ENCODE assay signal across 27 cellular contexts in the genomic region with DNA sequence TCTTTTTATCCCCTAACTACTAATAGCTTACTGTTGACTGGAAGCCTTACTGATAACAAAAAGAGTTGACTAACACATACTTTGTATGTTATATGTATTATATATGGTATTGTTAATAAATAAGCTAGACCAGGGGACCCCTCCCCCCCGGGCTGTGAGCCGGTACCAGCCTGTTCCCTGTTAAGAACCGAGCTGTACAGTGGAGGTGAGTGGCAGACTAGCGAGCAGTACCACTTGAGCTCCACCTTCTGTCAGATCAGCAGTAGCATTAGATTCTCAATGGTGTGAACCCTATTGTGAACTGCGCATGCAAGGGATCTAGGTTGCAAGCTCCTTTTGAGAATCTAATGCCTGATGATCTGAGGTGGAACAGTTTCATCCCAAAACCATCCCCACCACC.
"Had no signal": no experiment of that assay in that cellular context is flagged by ENCODE, and none has a peak within 500 bp of the region (broad histone marks: within the 10 kb centered on the region; RNA-seq: fewer than 3 reads in every experiment).

No MANE protein-coding gene starts in this region.

- ATAC-seq: natural killer cell; psoas muscle; right cardiac atrium; stimulated activated effector memory CD8-positive, alpha-beta T cell treated with anti-CD3 and anti-CD28 coated beads, Interleukin-12 subunit alpha, Interleukin-12 subunit beta, amount 100 ng/mL, for 72 hours; stimulated activated naive B cell treated with anti-CD40 and anti-IgM and Interleukin-4, amounts not matched to agents 10 μg/mL and 1 μg/mL and 100 μg/mL, for 72 hours had no signal

- H3K36me3 ChIP-seq: neural progenitor cell, ovary, right lobe of liver, sigmoid colon, stomach, thoracic aorta, thyroid gland, tibial nerve, upper lobe of left lung, uterus had no signal

- H3K4me3 Mint-ChIP-seq: natural killer cell; nephron; neural progenitor cell; stimulated activated effector memory CD8-positive, alpha-beta T cell treated with anti-CD3 and anti-CD28 coated beads, Interleukin-12 subunit alpha, Interleukin-12 subunit beta, amount 100 ng/mL, for 72 hours; stimulated activated naive B cell treated with anti-CD40 and anti-IgM and Interleukin-4, amounts not matched to agents 10 μg/mL and 1 μg/mL and 100 μg/mL, for 72 hours; stimulated activated naive CD8-positive, alpha-beta T cell treated with anti-CD3 and anti-CD28 coated beads, Interleukin-15, Interleukin-2, amounts not matched to agents 100 ng/mL and 50 ng/mL, for 24 hours had no signal

- H3K36me3 Mint-ChIP-seq: natural killer cell; neural progenitor cell; stimulated activated effector memory CD8-positive, alpha-beta T cell treated with anti-CD3 and anti-CD28 coated beads, Interleukin-12 subunit alpha, Interleukin-12 subunit beta, amount 100 ng/mL, for 72 hours; stimulated activated naive B cell treated with anti-CD40 and anti-IgM and Interleukin-4, amounts not matched to agents 10 μg/mL and 1 μg/mL and 100 μg/mL, for 72 hours had no signal

- FAIRE-seq: small intestine had no signal

- H3K27ac Mint-ChIP-seq: natural killer cell; nephron; neural progenitor cell; progenitor cell of endocrine pancreas; stimulated activated effector memory CD8-positive, alpha-beta T cell treated with anti-CD3 and anti-CD28 coated beads, Interleukin-12 subunit alpha, Interleukin-12 subunit beta, amount 100 ng/mL, for 72 hours; stimulated activated naive B cell treated with anti-CD40 and anti-IgM and Interleukin-4, amounts not matched to agents 10 μg/mL and 1 μg/mL and 100 μg/mL, for 72 hours; stimulated activated naive CD8-positive, alpha-beta T cell treated with anti-CD3 and anti-CD28 coated beads, Interleukin-15, Interleukin-2, amounts not matched to agents 100 ng/mL and 50 ng/mL, for 24 hours had no signal

- H2AFZ ChIP-seq: neural progenitor cell, parathyroid adenoma had no signal

- H3K27me3 ChIP-seq: neural progenitor cell, ovary, right lobe of liver, sigmoid colon, stomach, thyroid gland, tibial nerve, upper lobe of left lung, uterus had no signal

- H3K9me3 ChIP-seq: ovary, psoas muscle, right lobe of liver, sigmoid colon, thoracic aorta, thyroid gland, tibial nerve, upper lobe of left lung, uterus had no signal

- DNase-seq: natural killer cell; occipital lobe; ovary; psoas muscle; sigmoid colon; stimulated activated CD4-positive, alpha-beta T cell treated with anti-CD3 and anti-CD28 coated beads, Interleukin-15, amount 100 ng/mL, for 24 hours; stimulated activated CD4-positive, alpha-beta T cell treated with anti-CD3 and anti-CD28 coated beads, Interleukin-2, amount 100 ng/mL, for 24 hours; stimulated activated CD4-positive, alpha-beta T cell treated with anti-CD3 and anti-CD28 coated beads, Interleukin-2, amount 100 ng/mL, for 48 hours; stimulated activated CD4-positive, alpha-beta T cell treated with anti-CD3 and anti-CD28 coated beads, Interleukin-4, amount 100 ng/mL, for 24 hours; stimulated activated naive B cell treated with anti-CD40 and anti-IgM and Interleukin-4, amounts not matched to agents 10 μg/mL and 1 μg/mL and 100 μg/mL, for 72 hours; stimulated activated naive CD4-positive, alpha-beta T cell treated with Interleukin-2 at 50 U/mL for 16 hours; stomach; thyroid gland; trophoblast cell; upper lobe of left lung; uterus had no signal

- H3K79me2 ChIP-seq: parathyroid adenoma had no signal

- H3K4me3 ChIP-seq: neural progenitor cell, ovary, psoas muscle, right lobe of liver, sigmoid colon, stomach, thoracic aorta, thyroid gland, tibial nerve, upper lobe of left lung, uterus had no signal

- H3K9ac ChIP-seq: neural progenitor cell, parathyroid adenoma had no signal

- H3K4me2 ChIP-seq: neural progenitor cell had no signal

- H3K27ac ChIP-seq: neural progenitor cell, ovary, parathyroid adenoma, psoas muscle, sigmoid colon, stomach, thoracic aorta, thyroid gland, tibial nerve, upper lobe of left lung, uterus had no signal

- H3K4me1 ChIP-seq: neural progenitor cell, parathyroid adenoma, psoas muscle, sigmoid colon, stomach, thyroid gland, tibial nerve, upper lobe of left lung, uterus had no signal

- H3K4me1 Mint-ChIP-seq: natural killer cell; nephron; neural progenitor cell; stimulated activated effector memory CD8-positive, alpha-beta T cell treated with anti-CD3 and anti-CD28 coated beads, Interleukin-12 subunit alpha, Interleukin-12 subunit beta, amount 100 ng/mL, for 72 hours; stimulated activated naive B cell treated with anti-CD40 and anti-IgM and Interleukin-4, amounts not matched to agents 10 μg/mL and 1 μg/mL and 100 μg/mL, for 72 hours had no signal

- H3K27me3 Mint-ChIP-seq: progenitor cell of endocrine pancreas; stimulated activated naive B cell treated with anti-CD40 and anti-IgM and Interleukin-4, amounts not matched to agents 10 μg/mL and 1 μg/mL and 100 μg/mL, for 72 hours; stimulated activated naive CD8-positive, alpha-beta T cell treated with anti-CD3 and anti-CD28 coated beads, Interleukin-15, Interleukin-2, amounts not matched to agents 100 ng/mL and 50 ng/mL, for 24 hours had no signal
